In the genomic region with DNA sequence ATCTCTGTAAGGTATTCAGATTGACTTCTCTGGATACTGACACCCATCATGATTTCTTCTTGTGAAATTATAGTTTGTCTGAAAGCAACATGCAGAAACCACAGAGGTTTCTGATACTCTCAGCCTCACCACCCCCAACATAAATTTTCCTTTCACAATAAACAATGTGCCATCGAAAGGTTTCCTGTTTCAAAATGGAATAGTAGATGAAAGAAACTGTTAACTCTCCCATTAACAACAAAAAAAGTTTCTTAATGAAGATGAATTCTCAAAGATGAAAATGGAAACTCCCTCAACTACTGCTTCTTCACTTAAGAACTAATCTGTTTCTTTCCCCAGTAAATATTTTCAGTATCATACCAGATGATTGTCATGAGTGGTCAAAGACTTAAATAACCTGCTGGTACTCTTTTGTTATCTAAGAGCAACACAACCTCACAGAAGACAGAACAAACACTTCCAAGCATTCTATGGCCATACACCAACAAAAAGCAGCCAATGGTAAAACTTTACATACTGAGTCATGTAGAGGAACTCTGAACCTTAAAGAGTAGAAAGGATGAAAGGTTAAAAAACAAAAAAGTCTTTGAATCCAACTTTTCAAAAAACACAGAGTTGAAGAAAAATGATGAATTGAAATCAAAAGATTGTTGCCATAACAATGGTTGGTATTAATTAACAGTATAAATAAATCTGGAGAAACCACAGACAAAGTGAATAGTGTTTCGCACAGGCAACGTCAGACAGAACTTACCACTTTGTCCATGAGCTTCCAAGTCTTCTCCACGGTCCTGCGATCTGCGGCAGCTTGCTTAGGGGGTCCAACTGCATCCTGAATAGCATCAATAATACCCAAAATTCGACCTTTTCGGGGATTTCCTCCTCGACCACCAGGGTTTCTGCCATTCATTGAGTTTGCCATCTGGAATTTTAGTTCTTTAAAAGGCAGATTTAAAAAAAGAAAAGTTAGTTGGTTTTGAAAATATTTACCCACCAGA, we compare ENCODE assay signal across 8 cellular contexts. TPM values are rescaled to one million over a fixed set of nuclear protein-coding genes. Genes with fewer than 3 reads are reported as not detected.
DNase-seq lines count a peak whose midpoint lies in the region; ATAC-seq and FAIRE-seq lines count a peak whose summit lies in the region.

No MANE protein-coding gene starts in this region.

- H3K4me3 Mint-ChIP-seq in natural killer cell treated with Interleukin-12 subunit alpha and Interleukin-12 subunit beta and Interleukin-15 and Interleukin-18, amount 100 ng/mL, for 72 hours = peak overlapping the region; percentile 92

- H3K4me1 Mint-ChIP-seq in natural killer cell treated with Interleukin-12 subunit alpha and Interleukin-12 subunit beta and Interleukin-15 and Interleukin-18, amount 100 ng/mL, for 72 hours (ENCODE audit: low read depth in 2 of 2) = peaks cover 31 to 54% of the 10 kb centered on the region in 2 donors

- peak; percentile 31 for ATAC-seq in HG02798 (IDR thresholded peaks at IDR 0.05; ENCODE audit: poor library complexity, unreplicated experiment)
- ATAC-seq in natural killer cell treated with Interleukin-12 subunit alpha and Interleukin-12 subunit beta and Interleukin-15 and Interleukin-18, amount 100 ng/mL, for 72 hours = no peak

- no peaks in the 10 kb centered on the region for H3K9me3 Mint-ChIP-seq in natural killer cell treated with Interleukin-12 subunit alpha and Interleukin-12 subunit beta and Interleukin-15 and Interleukin-18, amount 100 ng/mL, for 72 hours

- peak; percentile 16 for DNase-seq in stimulated activated CD4-positive, alpha-beta T cell treated with anti-CD3 and anti-CD28 coated beads, Interleukin-15, amount 100 ng/mL, for 24 hours
- DNase-seq in stimulated activated CD4-positive, alpha-beta T cell treated with anti-CD3 and anti-CD28 coated beads, Interleukin-1b, Interleukin-23, amount 100 ng/mL, for 48 hours = no peak
- no peak for DNase-seq in RCC 7860 (ENCODE audit: low spot score)
- DNase-seq in effector CD8-positive, alpha-beta T cell (lab: John Stamatoyannopoulos, UW) = peak; percentile 4
- no peak for DNase-seq in natural killer cell treated with Interleukin-12 subunit alpha and Interleukin-12 subunit beta and Interleukin-15 and Interleukin-18, amount 100 ng/mL, for 72 hours (ENCODE audit: low spot score)
- no peak for DNase-seq in OCI-M2 (lab: John Stamatoyannopoulos, UW; ENCODE audit: unreplicated experiment)
- no peak for DNase-seq in DMS79 (lab: John Stamatoyannopoulos, UW)

- peak; percentile 26 for FAIRE-seq in RCC 7860 (lab: Jason Lieb, UNC)

- no peaks in the 10 kb centered on the region for H3K27me3 Mint-ChIP-seq in natural killer cell treated with Interleukin-12 subunit alpha and Interleukin-12 subunit beta and Interleukin-15 and Interleukin-18, amount 100 ng/mL, for 72 hours

- H3K27ac Mint-ChIP-seq in natural killer cell treated with Interleukin-12 subunit alpha and Interleukin-12 subunit beta and Interleukin-15 and Interleukin-18, amount 100 ng/mL, for 72 hours = peak overlapping the region; percentile 87 to 96

- peaks cover 12% of the 10 kb centered on the region for H3K36me3 Mint-ChIP-seq in natural killer cell treated with Interleukin-12 subunit alpha and Interleukin-12 subunit beta and Interleukin-15 and Interleukin-18, amount 100 ng/mL, for 72 hours

RNA-seq across cellular contexts. Expression of a gene that starts 1.9 kb away (rescaled TPM):
- 10 to 100 TPM; 70.8 to 78.3 TPM for total RNA-seq in natural killer cell treated with Interleukin-12 subunit alpha and Interleukin-12 subunit beta and Interleukin-15 and Interleukin-18, amount 100 ng/mL, for 72 hours

Comparison
In these comparisons a context has a peak if more than half of its experiments do, and no peak if none do; other contexts are left out.
1. DNase-seq: peak in stimulated activated CD4-positive, alpha-beta T cell treated with anti-CD3 and anti-CD28 coated beads, Interleukin-15, amount 100 ng/mL, for 24 hours (single experiment) and effector CD8-positive, alpha-beta T cell (single experiment); none in stimulated activated CD4-positive, alpha-beta T cell treated with anti-CD3 and anti-CD28 coated beads, Interleukin-1b, Interleukin-23, amount 100 ng/mL, for 48 hours (single experiment), RCC 7860 (single experiment), natural killer cell treated with Interleukin-12 subunit alpha and Interleukin-12 subunit beta and Interleukin-15 and Interleukin-18, amount 100 ng/mL, for 72 hours (single experiment), OCI-M2 (single experiment) and DMS79 (single experiment).